In the genomic region with DNA sequence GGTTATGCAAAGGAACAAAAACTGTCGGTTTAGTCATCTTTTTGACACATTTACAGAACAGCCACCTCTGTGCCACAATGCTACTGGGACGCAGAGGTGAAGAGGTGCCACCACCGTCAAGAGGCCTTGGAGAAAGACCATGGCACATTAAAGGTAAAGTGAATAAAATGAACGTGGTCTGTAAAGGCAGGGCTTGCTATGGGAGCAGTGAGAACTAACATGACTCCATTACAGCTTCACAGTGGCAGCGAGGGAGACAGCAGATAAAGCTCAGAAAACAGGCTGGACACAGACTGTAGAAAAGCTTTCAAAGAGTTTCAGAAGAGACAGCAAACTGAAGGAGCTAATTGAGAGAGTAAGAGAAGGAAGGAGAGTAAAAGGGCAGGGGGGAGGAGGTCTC, we compare ENCODE assay signal across 29 cellular contexts.
A peak's percentile ranks its signal among the peaks of the same experiment; 100 is the strongest.
DNase-seq lines count a peak whose midpoint lies in the region; ATAC-seq and TF ChIP-seq lines count a peak whose summit lies in the region.
"Had no signal": no experiment of that assay in that cellular context is flagged by ENCODE, and none has a peak within 500 bp of the region (broad histone marks: within the 10 kb centered on the region; RNA-seq: fewer than 3 reads in every experiment).

No MANE protein-coding gene starts in this region.

- CTCF ChIA-PET in A673 (lab: Charles Lee) = no interaction called here

- no peaks in the 10 kb centered on the region for H3K9me3 ChIP-seq in upper lobe of right lung
- H3K9me3 ChIP-seq in A673 (ENCODE audit: low read depth, low read length, poor library complexity, severe bottlenecking) = no peaks in the 10 kb centered on the region
- H3K9me3 ChIP-seq: Caco-2, gastroesophageal sphincter, prostate gland, right lobe of liver, SJCRH30 had no signal

- BruUV-seq in A673 (replicated peaks; lab: Mats Ljungman, UMichigan) = no TSS peak

- no peak for DNase-seq in T-helper 2 cell treated with Interferon-gamma antibody and Interleukin-4, amounts not matched to agents 5 μg/mL and 100 μg/mL, for 36 hours (ENCODE audit: low spot score)
- no peak for DNase-seq in T-helper 2 cell
- DNase-seq in upper lobe of right lung = no peak
- no peak for DNase-seq in erythroblast (lab: John Stamatoyannopoulos, UW)
- DNase-seq in A673 (ENCODE audit: low spot score) = no peak
- DNase-seq: activated gamma-delta T cell treated with Interleukin-2 at 50 U/mL for 16 hours; activated naive CD8-positive, alpha-beta T cell treated with anti-CD3 and anti-CD28 coated beads, Interleukin-2, amount 50 U/mL, for 24 hours; activated T-cell treated with anti-CD3 and anti-CD28 coated beads, Interleukin-2, amount 50 U/mL, for 24 hours; C1 segment of cervical spinal cord; Caco-2; DMS79; GDM1; left cardiac atrium; mesendoderm; NCI-H1048; NCI-H2107; NCI-H774; right lobe of liver; SJCRH30; stimulated activated CD4-positive, alpha-beta T cell treated with anti-CD3 and anti-CD28 coated beads, Interleukin-12 subunit alpha, Interleukin-12 subunit beta, amount 100 ng/mL, for 4 hours; stimulated activated CD4-positive, alpha-beta T cell treated with anti-CD3 and anti-CD28 coated beads, Interleukin-4, amount 100 ng/mL, for 1 hour; T-helper 1 cell had no signal

- peak overlapping the region; percentile 74 for H3K27ac Mint-ChIP-seq in T-helper 2 cell treated with Interferon-gamma antibody and Interleukin-4, amounts not matched to agents 5 μg/mL and 100 μg/mL, for 36 hours
- H3K27ac Mint-ChIP-seq in dendritic cell treated with granulocyte-macrophage colony-stimulating factor and Interleukin-4, amounts not matched to agents 40 ng/mL and 50 ng/mL, for 4 days = peak overlapping the region; percentile 41
- H3K27ac Mint-ChIP-seq in nephron = peak overlapping the region; percentile 57 to 89 (median 80)
- H3K27ac Mint-ChIP-seq: activated naive CD8-positive, alpha-beta T cell treated with anti-CD3 and anti-CD28 coated beads, Interleukin-2, amount 50 U/mL, for 24 hours; activated T-cell treated with anti-CD3 and anti-CD28 coated beads, Interleukin-2, amount 50 U/mL, for 24 hours had no signal

- peak; percentile 17 for ATAC-seq in upper lobe of right lung
- ATAC-seq in GM19452 (IDR thresholded peaks at IDR 0.05; ENCODE audit: unreplicated experiment) = no peak
- ATAC-seq: activated naive CD8-positive, alpha-beta T cell treated with anti-CD3 and anti-CD28 coated beads, Interleukin-2, amount 50 U/mL, for 24 hours; gastroesophageal sphincter; HCT116; left cardiac atrium; right lobe of liver had no signal

- H3K4me1 ChIP-seq in upper lobe of right lung = peaks cover 45% of the 10 kb centered on the region
- peaks cover 32% of the 10 kb centered on the region for H3K4me1 ChIP-seq in A673 (ENCODE audit: insufficient read depth, low read length, poor library complexity, severe bottlenecking)
- H3K4me1 ChIP-seq: prostate gland had no signal

- H3K36me3 ChIP-seq in upper lobe of right lung = no peaks in the 10 kb centered on the region
- H3K36me3 ChIP-seq in A673 (ENCODE audit: insufficient read depth, low read length, poor library complexity, severe bottlenecking) = no peaks in the 10 kb centered on the region
- H3K36me3 ChIP-seq: gastroesophageal sphincter, prostate gland, right lobe of liver, SJCRH30 had no signal

- intact Hi-C loops in dendritic cell treated with granulocyte-macrophage colony-stimulating factor and Interleukin-4, amounts not matched to agents 40 ng/mL and 50 ng/mL, for 4 days (cut with micrococcal nuclease) = loop anchor here (5.0 kb wide), 1 partner anchor 68 kb away; no protein-coding TSS in a partner anchor
- intact Hi-C loops in upper lobe of right lung (cut with DNase I) (no loop called here), A673 (cut with micrococcal nuclease; ENCODE audit: unreplicated experiment) (no loop called here)

- H3K36me3 Mint-ChIP-seq in T-helper 2 cell treated with Interferon-gamma antibody and Interleukin-4, amounts not matched to agents 5 μg/mL and 100 μg/mL, for 36 hours (ENCODE audit: low read depth) = peaks cover 51% of the 10 kb centered on the region
- H3K36me3 Mint-ChIP-seq in dendritic cell treated with granulocyte-macrophage colony-stimulating factor and Interleukin-4, amounts not matched to agents 40 ng/mL and 50 ng/mL, for 4 days (ENCODE audit: low read depth) = peaks cover 27% of the 10 kb centered on the region
- H3K36me3 Mint-ChIP-seq in nephron (ENCODE audit: low read depth) = no peaks in the 10 kb centered on the region

- POLR2A ChIA-PET in A673 (lab: Charles Lee; ENCODE audit: low non-redundant PET) = no interaction called here

- H3K27me3 ChIP-seq in upper lobe of right lung (no peaks in the 10 kb centered on the region), A673 (replicated peaks; ENCODE audit: insufficient read depth, low read depth, low read length, poor library complexity) (no peaks in the 10 kb centered on the region)
- H3K27me3 ChIP-seq: gastroesophageal sphincter, SJCRH30 had no signal

- H3K4me1 Mint-ChIP-seq in T-helper 2 cell treated with Interferon-gamma antibody and Interleukin-4, amounts not matched to agents 5 μg/mL and 100 μg/mL, for 36 hours (ENCODE audit: low read depth) = peaks cover 88% of the 10 kb centered on the region
- peaks cover 68% of the 10 kb centered on the region for H3K4me1 Mint-ChIP-seq in dendritic cell treated with granulocyte-macrophage colony-stimulating factor and Interleukin-4, amounts not matched to agents 40 ng/mL and 50 ng/mL, for 4 days (ENCODE audit: low read depth)
- H3K4me1 Mint-ChIP-seq in nephron = peaks cover 75% of the 10 kb centered on the region

- TF ChIP-seq CTCF in nephron (IDR thresholded peaks at IDR 0.05; ENCODE audit: unreplicated experiment in 3 of 3) (no peak), upper lobe of right lung (IDR thresholded peaks at IDR 0.05) (no peak), A673 (conservative IDR thresholded peaks at IDR 0.05; ENCODE audit: low read depth, low read length) (no peak)

- H3K27me3 Mint-ChIP-seq in T-helper 2 cell treated with Interferon-gamma antibody and Interleukin-4, amounts not matched to agents 5 μg/mL and 100 μg/mL, for 36 hours (ENCODE audit: low read depth) = no peaks in the 10 kb centered on the region
- H3K27me3 Mint-ChIP-seq in dendritic cell treated with granulocyte-macrophage colony-stimulating factor and Interleukin-4, amounts not matched to agents 40 ng/mL and 50 ng/mL, for 4 days = no peaks in the 10 kb centered on the region
- H3K27me3 Mint-ChIP-seq in nephron (ENCODE audit: low read depth) = no peaks in the 10 kb centered on the region
- H3K27me3 Mint-ChIP-seq: activated naive CD8-positive, alpha-beta T cell treated with anti-CD3 and anti-CD28 coated beads, Interleukin-2, amount 50 U/mL, for 24 hours; activated T-cell treated with anti-CD3 and anti-CD28 coated beads, Interleukin-2, amount 50 U/mL, for 24 hours had no signal

- H3K4me3 Mint-ChIP-seq in T-helper 2 cell treated with Interferon-gamma antibody and Interleukin-4, amounts not matched to agents 5 μg/mL and 100 μg/mL, for 36 hours = no peak overlapping the region
- no peak overlapping the region for H3K4me3 Mint-ChIP-seq in dendritic cell treated with granulocyte-macrophage colony-stimulating factor and Interleukin-4, amounts not matched to agents 40 ng/mL and 50 ng/mL, for 4 days
- H3K4me3 Mint-ChIP-seq in nephron = no peak overlapping the region
- H3K4me3 Mint-ChIP-seq: activated naive CD8-positive, alpha-beta T cell treated with anti-CD3 and anti-CD28 coated beads, Interleukin-2, amount 50 U/mL, for 24 hours; activated T-cell treated with anti-CD3 and anti-CD28 coated beads, Interleukin-2, amount 50 U/mL, for 24 hours had no signal

- peaks cover 10% of the 10 kb centered on the region for H3K9me3 Mint-ChIP-seq in T-helper 2 cell treated with Interferon-gamma antibody and Interleukin-4, amounts not matched to agents 5 μg/mL and 100 μg/mL, for 36 hours
- no peaks in the 10 kb centered on the region for H3K9me3 Mint-ChIP-seq in dendritic cell treated with granulocyte-macrophage colony-stimulating factor and Interleukin-4, amounts not matched to agents 40 ng/mL and 50 ng/mL, for 4 days
- H3K9me3 Mint-ChIP-seq in nephron = no peaks in the 10 kb centered on the region
- H3K9me3 Mint-ChIP-seq: activated naive CD8-positive, alpha-beta T cell treated with anti-CD3 and anti-CD28 coated beads, Interleukin-2, amount 50 U/mL, for 24 hours; activated T-cell treated with anti-CD3 and anti-CD28 coated beads, Interleukin-2, amount 50 U/mL, for 24 hours had no signal

- H3K27ac ChIP-seq in upper lobe of right lung (no peak overlapping the region), A673 (ENCODE audit: low read depth, low read length, poor library complexity, severe bottlenecking) (no peak overlapping the region)
- H3K27ac ChIP-seq: 22Rv1, prostate gland, right lobe of liver, SJCRH30 had no signal

- TF ChIP-seq POLR2A in erythroblast (IDR thresholded peaks at IDR 0.05; ENCODE audit: low read length) = no peak

- H3K4me3 ChIP-seq in upper lobe of right lung (no peak overlapping the region), A673 (ENCODE audit: low read depth, low read length, poor library complexity, severe bottlenecking) (no peak overlapping the region)
- H3K4me3 ChIP-seq: gastroesophageal sphincter, prostate gland, right lobe of liver, SJCRH30 had no signal
